1 cellular context compared by ENCODE assay signal in genomic region chr6:37845026-37845911, GRCh38.
A peak's percentile ranks its signal among the peaks of the same experiment; 100 is the strongest.
TF ChIP-seq lines count a peak whose summit lies in the region.

No MANE protein-coding gene starts in this region.

TF ChIP-seq in HEK293, 187 proteins besides CTCF, POLR2A, EP300 and RAD21 (continued from another document):
- TF ChIP-seq, protein P1, sequence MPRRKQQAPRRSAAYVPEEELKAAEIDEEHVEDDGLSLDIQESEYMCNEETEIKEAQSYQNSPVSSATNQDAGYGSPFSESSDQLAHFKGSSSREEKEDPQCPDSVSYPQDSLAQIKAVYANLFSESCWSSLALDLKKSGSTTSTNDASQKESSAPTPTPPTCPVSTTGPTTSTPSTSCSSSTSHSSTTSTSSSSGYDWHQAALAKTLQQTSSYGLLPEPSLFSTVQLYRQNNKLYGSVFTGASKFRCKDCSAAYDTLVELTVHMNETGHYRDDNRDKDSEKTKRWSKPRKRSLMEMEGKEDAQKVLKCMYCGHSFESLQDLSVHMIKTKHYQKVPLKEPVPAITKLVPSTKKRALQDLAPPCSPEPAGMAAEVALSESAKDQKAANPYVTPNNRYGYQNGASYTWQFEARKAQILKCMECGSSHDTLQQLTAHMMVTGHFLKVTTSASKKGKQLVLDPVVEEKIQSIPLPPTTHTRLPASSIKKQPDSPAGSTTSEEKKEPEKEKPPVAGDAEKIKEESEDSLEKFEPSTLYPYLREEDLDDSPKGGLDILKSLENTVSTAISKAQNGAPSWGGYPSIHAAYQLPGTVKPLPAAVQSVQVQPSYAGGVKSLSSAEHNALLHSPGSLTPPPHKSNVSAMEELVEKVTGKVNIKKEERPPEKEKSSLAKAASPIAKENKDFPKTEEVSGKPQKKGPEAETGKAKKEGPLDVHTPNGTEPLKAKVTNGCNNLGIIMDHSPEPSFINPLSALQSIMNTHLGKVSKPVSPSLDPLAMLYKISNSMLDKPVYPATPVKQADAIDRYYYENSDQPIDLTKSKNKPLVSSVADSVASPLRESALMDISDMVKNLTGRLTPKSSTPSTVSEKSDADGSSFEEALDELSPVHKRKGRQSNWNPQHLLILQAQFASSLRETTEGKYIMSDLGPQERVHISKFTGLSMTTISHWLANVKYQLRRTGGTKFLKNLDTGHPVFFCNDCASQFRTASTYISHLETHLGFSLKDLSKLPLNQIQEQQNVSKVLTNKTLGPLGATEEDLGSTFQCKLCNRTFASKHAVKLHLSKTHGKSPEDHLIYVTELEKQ (tag by site-specific recombination; IDR thresholded peaks at IDR 0.05; ENCODE audit: borderline replicate concordance) = peak; percentile 63; the same call in 1 of the 2 replicates
- TF ChIP-seq ZNF580 (tag by site-specific recombination; IDR thresholded peaks at IDR 0.05) (peak; percentile 74), ZNF623 (tag by site-specific recombination; IDR thresholded peaks at IDR 0.05) (no peak), ZNF354C (tag by site-specific recombination; IDR thresholded peaks at IDR 0.05; ENCODE audit: borderline replicate concordance, low read depth) (no peak), ZNF169 (tag by site-specific recombination; IDR thresholded peaks at IDR 0.05) (no peak), ZNF426 (tag by site-specific recombination; IDR thresholded peaks at IDR 0.05) (no peak), FEZF1 (tag by site-specific recombination; IDR thresholded peaks at IDR 0.05) (peak; percentile 97), GLI2 (tag by site-specific recombination; IDR thresholded peaks at IDR 0.05; ENCODE audit: borderline replicate concordance, low read depth) (no peak), ZFP41 (tag by site-specific recombination; IDR thresholded peaks at IDR 0.05; ENCODE audit: borderline replicate concordance) (no peak), ZNF658 (tag by site-specific recombination; IDR thresholded peaks at IDR 0.05) (no peak), ZBTB21 (tag by site-specific recombination; IDR thresholded peaks at IDR 0.05) (no peak), YY2 (tag by site-specific recombination; IDR thresholded peaks at IDR 0.05) (0 out of 2 replicates have a peak, but pooled peaks have one; percentile 44), ZNF677 (tag by site-specific recombination; IDR thresholded peaks at IDR 0.05) (no peak), ZNF394 (tag by site-specific recombination; IDR thresholded peaks at IDR 0.05; ENCODE audit: borderline replicate concordance) (peak; percentile 67; the same call in 1 of the 2 replicates), ZSCAN16 (tag by site-specific recombination; IDR thresholded peaks at IDR 0.05) (no peak), ZNF157 (tag by site-specific recombination; IDR thresholded peaks at IDR 0.05) (no peak), ZNF777 (tag by site-specific recombination; IDR thresholded peaks at IDR 0.05; ENCODE audit: borderline replicate concordance) (no peak), ZNF654 (tag by site-specific recombination; IDR thresholded peaks at IDR 0.05; ENCODE audit: low read depth) (no peak), ZNF121 (tag by site-specific recombination; IDR thresholded peaks at IDR 0.05) (0 out of 2 replicates have a peak, but pooled peaks have one; percentile 1), ZNF416 (tag by site-specific recombination; IDR thresholded peaks at IDR 0.05) (no peak), ZNF423 (tag by site-specific recombination; IDR thresholded peaks at IDR 0.05) (no peak), ZNF473 (tag by site-specific recombination; IDR thresholded peaks at IDR 0.05) (no peak), GFI1B (tag by site-specific recombination; IDR thresholded peaks at IDR 0.05) (no peak), BCL11A (tag by site-specific recombination; IDR thresholded peaks at IDR 0.05; ENCODE audit: low read depth) (no peak), KLF9 (tag by site-specific recombination; IDR thresholded peaks at IDR 0.05; ENCODE audit: low read depth) (no peak), ZNF837 (tag by site-specific recombination; IDR thresholded peaks at IDR 0.05) (no peak), SP2 (tag by site-specific recombination; IDR thresholded peaks at IDR 0.05) (no peak), ZNF785 (tag by site-specific recombination; IDR thresholded peaks at IDR 0.05) (no peak), ZNF221 (tag by site-specific recombination; IDR thresholded peaks at IDR 0.05; ENCODE audit: borderline replicate concordance) (no peak), ZBTB20 (tag by site-specific recombination; IDR thresholded peaks at IDR 0.05) (no peak), YY1 (tag by site-specific recombination; IDR thresholded peaks at IDR 0.05) (0 out of 2 replicates have a peak, but pooled peaks have one; percentile 19), ZNF23 (tag by site-specific recombination; IDR thresholded peaks at IDR 0.05; ENCODE audit: borderline replicate concordance) (no peak), ZNF362 (tag by site-specific recombination; IDR thresholded peaks at IDR 0.05) (no peak), ZNF544 (tag by site-specific recombination; IDR thresholded peaks at IDR 0.05) (no peak), ZNF114 (tag by site-specific recombination; IDR thresholded peaks at IDR 0.05) (no peak), ZNF433 (tag by site-specific recombination; IDR thresholded peaks at IDR 0.05; ENCODE audit: low read depth) (no peak), ZSCAN23 (tag by site-specific recombination; IDR thresholded peaks at IDR 0.05) (no peak), ZNF621 (tag by site-specific recombination; IDR thresholded peaks at IDR 0.05) (no peak), TCF7L2 (IDR thresholded peaks at IDR 0.05; ENCODE audit: borderline replicate concordance, low read depth, low read length) (no peak), GLIS1 (tag by site-specific recombination; IDR thresholded peaks at IDR 0.05) (no peak), ZNF146 (tag by site-specific recombination; IDR thresholded peaks at IDR 0.05) (no peak), MEIS1 (CRISPR knock-in tag; IDR thresholded peaks at IDR 0.05; ENCODE audit: borderline replicate concordance) (no peak)
- TF ChIP-seq, protein P2, sequence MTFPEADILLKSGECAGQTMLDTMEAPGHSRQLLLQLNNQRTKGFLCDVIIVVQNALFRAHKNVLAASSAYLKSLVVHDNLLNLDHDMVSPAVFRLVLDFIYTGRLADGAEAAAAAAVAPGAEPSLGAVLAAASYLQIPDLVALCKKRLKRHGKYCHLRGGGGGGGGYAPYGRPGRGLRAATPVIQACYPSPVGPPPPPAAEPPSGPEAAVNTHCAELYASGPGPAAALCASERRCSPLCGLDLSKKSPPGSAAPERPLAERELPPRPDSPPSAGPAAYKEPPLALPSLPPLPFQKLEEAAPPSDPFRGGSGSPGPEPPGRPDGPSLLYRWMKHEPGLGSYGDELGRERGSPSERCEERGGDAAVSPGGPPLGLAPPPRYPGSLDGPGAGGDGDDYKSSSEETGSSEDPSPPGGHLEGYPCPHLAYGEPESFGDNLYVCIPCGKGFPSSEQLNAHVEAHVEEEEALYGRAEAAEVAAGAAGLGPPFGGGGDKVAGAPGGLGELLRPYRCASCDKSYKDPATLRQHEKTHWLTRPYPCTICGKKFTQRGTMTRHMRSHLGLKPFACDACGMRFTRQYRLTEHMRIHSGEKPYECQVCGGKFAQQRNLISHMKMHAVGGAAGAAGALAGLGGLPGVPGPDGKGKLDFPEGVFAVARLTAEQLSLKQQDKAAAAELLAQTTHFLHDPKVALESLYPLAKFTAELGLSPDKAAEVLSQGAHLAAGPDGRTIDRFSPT (tag by site-specific recombination; IDR thresholded peaks at IDR 0.05) = no peak
- TF ChIP-seq, protein P3, sequence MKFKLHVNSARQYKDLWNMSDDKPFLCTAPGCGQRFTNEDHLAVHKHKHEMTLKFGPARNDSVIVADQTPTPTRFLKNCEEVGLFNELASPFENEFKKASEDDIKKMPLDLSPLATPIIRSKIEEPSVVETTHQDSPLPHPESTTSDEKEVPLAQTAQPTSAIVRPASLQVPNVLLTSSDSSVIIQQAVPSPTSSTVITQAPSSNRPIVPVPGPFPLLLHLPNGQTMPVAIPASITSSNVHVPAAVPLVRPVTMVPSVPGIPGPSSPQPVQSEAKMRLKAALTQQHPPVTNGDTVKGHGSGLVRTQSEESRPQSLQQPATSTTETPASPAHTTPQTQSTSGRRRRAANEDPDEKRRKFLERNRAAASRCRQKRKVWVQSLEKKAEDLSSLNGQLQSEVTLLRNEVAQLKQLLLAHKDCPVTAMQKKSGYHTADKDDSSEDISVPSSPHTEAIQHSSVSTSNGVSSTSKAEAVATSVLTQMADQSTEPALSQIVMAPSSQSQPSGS (tag by site-specific recombination; IDR thresholded peaks at IDR 0.05; ENCODE audit: low read depth) = no peak
- TF ChIP-seq, protein P4, sequence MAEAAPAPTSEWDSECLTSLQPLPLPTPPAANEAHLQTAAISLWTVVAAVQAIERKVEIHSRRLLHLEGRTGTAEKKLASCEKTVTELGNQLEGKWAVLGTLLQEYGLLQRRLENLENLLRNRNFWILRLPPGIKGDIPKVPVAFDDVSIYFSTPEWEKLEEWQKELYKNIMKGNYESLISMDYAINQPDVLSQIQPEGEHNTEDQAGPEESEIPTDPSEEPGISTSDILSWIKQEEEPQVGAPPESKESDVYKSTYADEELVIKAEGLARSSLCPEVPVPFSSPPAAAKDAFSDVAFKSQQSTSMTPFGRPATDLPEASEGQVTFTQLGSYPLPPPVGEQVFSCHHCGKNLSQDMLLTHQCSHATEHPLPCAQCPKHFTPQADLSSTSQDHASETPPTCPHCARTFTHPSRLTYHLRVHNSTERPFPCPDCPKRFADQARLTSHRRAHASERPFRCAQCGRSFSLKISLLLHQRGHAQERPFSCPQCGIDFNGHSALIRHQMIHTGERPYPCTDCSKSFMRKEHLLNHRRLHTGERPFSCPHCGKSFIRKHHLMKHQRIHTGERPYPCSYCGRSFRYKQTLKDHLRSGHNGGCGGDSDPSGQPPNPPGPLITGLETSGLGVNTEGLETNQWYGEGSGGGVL (tag by site-specific recombination; IDR thresholded peaks at IDR 0.05) = no peak
- TF ChIP-seq, protein P5, sequence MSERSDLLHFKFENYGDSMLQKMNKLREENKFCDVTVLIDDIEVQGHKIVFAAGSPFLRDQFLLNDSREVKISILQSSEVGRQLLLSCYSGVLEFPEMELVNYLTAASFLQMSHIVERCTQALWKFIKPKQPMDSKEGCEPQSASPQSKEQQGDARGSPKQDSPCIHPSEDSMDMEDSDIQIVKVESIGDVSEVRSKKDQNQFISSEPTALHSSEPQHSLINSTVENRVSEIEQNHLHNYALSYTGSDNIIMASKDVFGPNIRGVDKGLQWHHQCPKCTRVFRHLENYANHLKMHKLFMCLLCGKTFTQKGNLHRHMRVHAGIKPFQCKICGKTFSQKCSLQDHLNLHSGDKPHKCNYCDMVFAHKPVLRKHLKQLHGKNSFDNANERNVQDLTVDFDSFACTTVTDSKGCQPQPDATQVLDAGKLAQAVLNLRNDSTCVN (tag by site-specific recombination; optimal IDR thresholded peaks at IDR 0.05) = no peak
- TF ChIP-seq, protein P6, sequence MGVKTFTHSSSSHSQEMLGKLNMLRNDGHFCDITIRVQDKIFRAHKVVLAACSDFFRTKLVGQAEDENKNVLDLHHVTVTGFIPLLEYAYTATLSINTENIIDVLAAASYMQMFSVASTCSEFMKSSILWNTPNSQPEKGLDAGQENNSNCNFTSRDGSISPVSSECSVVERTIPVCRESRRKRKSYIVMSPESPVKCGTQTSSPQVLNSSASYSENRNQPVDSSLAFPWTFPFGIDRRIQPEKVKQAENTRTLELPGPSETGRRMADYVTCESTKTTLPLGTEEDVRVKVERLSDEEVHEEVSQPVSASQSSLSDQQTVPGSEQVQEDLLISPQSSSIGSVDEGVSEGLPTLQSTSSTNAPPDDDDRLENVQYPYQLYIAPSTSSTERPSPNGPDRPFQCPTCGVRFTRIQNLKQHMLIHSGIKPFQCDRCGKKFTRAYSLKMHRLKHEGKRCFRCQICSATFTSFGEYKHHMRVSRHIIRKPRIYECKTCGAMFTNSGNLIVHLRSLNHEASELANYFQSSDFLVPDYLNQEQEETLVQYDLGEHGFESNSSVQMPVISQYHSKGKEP (tag by site-specific recombination; IDR thresholded peaks at IDR 0.05) = peak; percentile 92
- TF ChIP-seq, protein P7, sequence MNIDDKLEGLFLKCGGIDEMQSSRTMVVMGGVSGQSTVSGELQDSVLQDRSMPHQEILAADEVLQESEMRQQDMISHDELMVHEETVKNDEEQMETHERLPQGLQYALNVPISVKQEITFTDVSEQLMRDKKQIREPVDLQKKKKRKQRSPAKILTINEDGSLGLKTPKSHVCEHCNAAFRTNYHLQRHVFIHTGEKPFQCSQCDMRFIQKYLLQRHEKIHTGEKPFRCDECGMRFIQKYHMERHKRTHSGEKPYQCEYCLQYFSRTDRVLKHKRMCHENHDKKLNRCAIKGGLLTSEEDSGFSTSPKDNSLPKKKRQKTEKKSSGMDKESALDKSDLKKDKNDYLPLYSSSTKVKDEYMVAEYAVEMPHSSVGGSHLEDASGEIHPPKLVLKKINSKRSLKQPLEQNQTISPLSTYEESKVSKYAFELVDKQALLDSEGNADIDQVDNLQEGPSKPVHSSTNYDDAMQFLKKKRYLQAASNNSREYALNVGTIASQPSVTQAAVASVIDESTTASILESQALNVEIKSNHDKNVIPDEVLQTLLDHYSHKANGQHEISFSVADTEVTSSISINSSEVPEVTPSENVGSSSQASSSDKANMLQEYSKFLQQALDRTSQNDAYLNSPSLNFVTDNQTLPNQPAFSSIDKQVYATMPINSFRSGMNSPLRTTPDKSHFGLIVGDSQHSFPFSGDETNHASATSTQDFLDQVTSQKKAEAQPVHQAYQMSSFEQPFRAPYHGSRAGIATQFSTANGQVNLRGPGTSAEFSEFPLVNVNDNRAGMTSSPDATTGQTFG (tag by site-specific recombination; IDR thresholded peaks at IDR 0.05; ENCODE audit: borderline replicate concordance) = no peak
